19 cellular contexts compared by ENCODE assay signal in the genomic region with DNA sequence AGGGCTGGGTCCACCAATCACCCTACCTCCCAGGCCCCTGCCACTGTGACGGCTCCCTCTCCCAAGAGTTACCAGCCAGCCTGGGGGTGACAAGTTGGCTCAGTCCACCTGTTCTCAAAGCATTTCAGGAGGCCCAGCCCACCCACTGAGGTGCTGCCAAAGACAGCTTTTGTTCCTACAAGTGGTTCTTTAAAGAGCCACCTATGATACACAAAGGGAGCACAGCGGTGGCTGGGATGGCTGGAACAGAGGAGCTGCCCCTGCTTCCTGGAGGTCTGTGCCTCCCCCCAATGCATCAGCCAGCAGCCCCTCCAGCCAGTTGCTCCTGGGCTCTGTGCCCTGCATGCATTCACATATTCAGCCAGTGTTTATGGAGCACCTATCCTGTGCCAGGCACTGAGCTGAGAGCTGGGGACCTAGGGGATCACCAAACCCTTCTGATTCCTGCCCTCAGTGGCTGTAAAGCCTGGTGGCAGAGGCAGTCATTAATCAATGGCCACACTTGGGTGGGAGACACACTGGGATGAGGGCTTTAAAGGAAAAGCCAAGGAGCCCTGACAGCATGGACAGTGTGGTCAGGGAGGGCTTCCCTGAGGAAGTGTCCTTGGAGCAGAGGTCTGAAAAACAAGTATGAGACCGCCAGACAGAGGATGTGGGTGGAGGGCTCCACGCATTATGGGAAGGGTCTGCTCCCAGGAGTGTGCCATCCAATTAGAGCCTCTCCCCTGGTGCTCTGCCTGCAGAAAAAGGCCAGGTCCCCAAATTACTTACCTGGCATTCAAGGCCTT.
DNase-seq lines count a peak whose midpoint lies in the region; ATAC-seq and TF ChIP-seq lines count a peak whose summit lies in the region.
"Had no signal": no experiment of that assay in that cellular context is flagged by ENCODE, and none has a peak within 500 bp of the region (broad histone marks: within the 10 kb centered on the region; RNA-seq: fewer than 3 reads in every experiment).

No MANE protein-coding gene starts in this region.

- peak overlapping the region; percentile 13; the same call in 1 of the 2 replicates for H3K4me3 ChIP-seq in HUES64 (ENCODE audit: low read length)
- peak overlapping the region; percentile 18 for H3K4me3 ChIP-seq in iPS-18a (ENCODE audit: low read length)
- no peak overlapping the region for H3K4me3 ChIP-seq in OCI-LY7 (ENCODE audit: low read depth, low read length, poor library complexity, severe bottlenecking)
- H3K4me3 ChIP-seq: heart right ventricle, prostate gland had no signal

- H3K9ac ChIP-seq in HUES64 (ENCODE audit: low read depth, low read length) = no peak overlapping the region
- no peak overlapping the region for H3K9ac ChIP-seq in iPS-18a (ENCODE audit: low read length)

- no peak overlapping the region for H3K4me2 ChIP-seq in OCI-LY7 (ENCODE audit: low read length)

- H3K36me3 ChIP-seq in HUES64 (ENCODE audit: insufficient read depth, low read length) (no peaks in the 10 kb centered on the region), iPS-18a (ENCODE audit: control insufficient read depth, low read depth, low read length) (no peaks in the 10 kb centered on the region), OCI-LY7 (ENCODE audit: insufficient read depth, low read length) (no peaks in the 10 kb centered on the region)
- H3K36me3 ChIP-seq: heart right ventricle, prostate gland had no signal

- intact Hi-C loops in OCI-LY7 (cut with micrococcal nuclease; ENCODE audit: unreplicated experiment) = no loop called here

- no peaks in the 10 kb centered on the region for H3K79me2 ChIP-seq in OCI-LY7 (ENCODE audit: insufficient read depth, low read depth, low read length)

- CTCF ChIA-PET in OCI-LY7 (lab: Charles Lee; ENCODE audit: unreplicated experiment) = no interaction called here

- WGBS in HUES64 = 33% methylated on average over 3 of the region's 4 CpGs

- H3K9me2 ChIP-seq in OCI-LY7 (ENCODE audit: insufficient read depth, low read length) = no peaks in the 10 kb centered on the region

- POLR2A ChIA-PET in OCI-LY7 (lab: Charles Lee) = no interaction called here

- no peaks in the 10 kb centered on the region for H4K20me1 ChIP-seq in OCI-LY7 (ENCODE audit: insufficient read depth, low read length)

- H3K4me1 ChIP-seq in HUES64 (ENCODE audit: insufficient read depth, low read length) (peaks cover 27% of the 10 kb centered on the region), iPS-18a (ENCODE audit: control insufficient read depth, low read depth, low read length) (peaks cover 19% of the 10 kb centered on the region), OCI-LY7 (ENCODE audit: insufficient read depth, low read length, poor library complexity, severe bottlenecking) (no peaks in the 10 kb centered on the region)
- H3K4me1 ChIP-seq: heart right ventricle, prostate gland had no signal

- TF ChIP-seq CTCF in OCI-LY7 (conservative IDR thresholded peaks at IDR 0.05; ENCODE audit: low read length) = no peak

- peaks cover 13% of the 10 kb centered on the region; the same call in 1 of the 2 replicates for H3K27me3 ChIP-seq in HUES64 (ENCODE audit: insufficient read depth, low read length)
- no peaks in the 10 kb centered on the region for H3K27me3 ChIP-seq in iPS-18a (ENCODE audit: control insufficient read depth, insufficient read depth, low read length)

- BruUV-seq in OCI-LY7 (replicated peaks; lab: Mats Ljungman, UMichigan) = no TSS peak

- no peak for ATAC-seq in HG03025 (IDR thresholded peaks at IDR 0.05; ENCODE audit: low FRiP score, unreplicated experiment)
- ATAC-seq: activated CD8-positive, alpha-beta T cell treated with anti-CD3 and anti-CD28 coated beads, Interleukin-2, amount 10 ng/mL, durations not matched to agents 7 days and 5 days; activated T-cell treated with anti-CD3 and anti-CD28 coated beads, Interleukin-2, amount 50 U/mL, for 4 hours; heart right ventricle; natural killer cell treated with Interleukin-12 subunit alpha and Interleukin-12 subunit beta and Interleukin-15 and Interleukin-18, amount 100 ng/mL, for 72 hours had no signal

- H3K9me3 ChIP-seq in HUES64 (ENCODE audit: insufficient read depth, low read depth, low read length) = no peaks in the 10 kb centered on the region
- H3K9me3 ChIP-seq in iPS-18a (ENCODE audit: control insufficient read depth, low read depth, low read length) = no peaks in the 10 kb centered on the region
- no peaks in the 10 kb centered on the region for H3K9me3 ChIP-seq in OCI-LY7 (ENCODE audit: low read length)
- H3K9me3 ChIP-seq: heart right ventricle, prostate gland had no signal

- DNase-seq in DMS79 (lab: John Stamatoyannopoulos, UW) = peak; percentile 24
- DNase-seq in NCI-H774 (lab: John Stamatoyannopoulos, UW) = peak; percentile 29
- no peak for DNase-seq in AG08395 (ENCODE audit: low spot score)
- DNase-seq in OCI-LY7 (ENCODE audit: low spot score) = no peak
- DNase-seq: activated B cell treated with CpG ODN at 0.5 μM for 24 hours; activated CD8-positive, alpha-beta T cell treated with anti-CD3 and anti-CD28 coated beads, Interleukin-2, amount 10 ng/mL, durations not matched to agents 7 days and 5 days; activated naive CD4-positive, alpha-beta T cell treated with anti-CD3 and anti-CD28 coated beads, Interleukin-2, amount 50 U/mL, for 16 hours; activated T-cell treated with anti-CD3 and anti-CD28 coated beads, Interleukin-2, amount 50 U/mL, for 4 hours; heart right ventricle; IMR-90; mesendoderm; MM.1S; small intestine; stimulated activated CD4-positive, alpha-beta T cell treated with anti-CD3 and anti-CD28 coated beads, Interleukin-4, amount 100 ng/mL, for 24 hours had no signal

- H3K27ac ChIP-seq in HUES64 (ENCODE audit: low read depth, low read length) = peak overlapping the region; percentile 64; the same call in 1 of the 2 replicates
- no peak overlapping the region for H3K27ac ChIP-seq in iPS-18a (ENCODE audit: low read length)
- H3K27ac ChIP-seq in OCI-LY7 (ENCODE audit: low read depth, low read length, poor library complexity, severe bottlenecking) = no peak overlapping the region
- H3K27ac ChIP-seq: heart right ventricle, prostate gland had no signal

- no peak overlapping the region for H2AFZ ChIP-seq in OCI-LY7 (ENCODE audit: low read length)

Comparison
In these comparisons a context has a peak if more than half of its experiments do, and no peak if none do; other contexts are left out.
1. DNase-seq: peak in DMS79 (single experiment) and NCI-H774 (single experiment); none in AG08395 (single experiment) and OCI-LY7 (single experiment).